ENCODE assay signal across 23 cellular contexts in the genomic region with DNA sequence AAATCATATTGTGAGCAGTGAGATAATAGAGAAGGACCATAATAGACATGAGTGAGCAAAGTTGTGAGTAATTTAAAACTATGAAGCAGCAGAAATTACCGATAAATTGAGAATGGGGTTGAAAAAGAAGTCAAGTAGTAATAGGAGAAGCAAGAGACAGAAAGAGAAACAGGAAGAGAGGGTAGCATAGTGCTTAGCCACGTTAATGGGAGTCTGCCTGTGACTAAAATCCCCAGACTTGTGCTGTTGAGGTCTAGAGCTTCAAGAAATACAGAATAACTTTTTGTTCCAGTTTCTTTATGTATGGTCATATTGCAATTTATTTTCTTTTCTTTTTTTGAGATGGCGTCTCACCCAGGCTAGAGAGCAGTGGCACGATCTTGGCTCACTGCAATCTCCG.
"Had no signal": no experiment of that assay in that cellular context is flagged by ENCODE, and none has a peak within 500 bp of the region (broad histone marks: within the 10 kb centered on the region; RNA-seq: fewer than 3 reads in every experiment).

No MANE protein-coding gene starts in this region.

- H3K4me2 ChIP-seq: smooth muscle cell had no signal

- H3K4me3 Mint-ChIP-seq: mesothelial cell of epicardium; naive B cell; natural killer cell; stimulated activated memory B cell treated with anti-CD40 and anti-IgM and Interleukin-4, amounts not matched to agents 10 μg/mL and 1 μg/mL and 100 μg/mL, for 72 hours; stimulated activated naive CD8-positive, alpha-beta T cell treated with anti-CD3 and anti-CD28 coated beads, Interleukin-15, amount 100 ng/mL, for 72 hours had no signal

- DNase-seq: islet precursor cell; left ventricle myocardium inferior; mesendoderm; naive B cell; natural killer cell; ovary; right lobe of liver; stimulated activated CD4-positive, alpha-beta T cell treated with anti-CD3 and anti-CD28 coated beads, Interleukin-1b, Interleukin-23, amount 100 ng/mL, for 48 hours; stimulated activated CD4-positive, alpha-beta T cell treated with anti-CD3 and anti-CD28 coated beads, Interleukin-2, amount 100 ng/mL, for 48 hours; stimulated activated CD4-positive, alpha-beta T cell treated with anti-CD3 and anti-CD28 coated beads, Interleukin-4, amount 100 ng/mL, for 4 hours; stimulated activated CD8-positive, alpha-beta memory T cell treated with anti-CD3 and anti-CD28 coated beads, Interleukin-4, amount 100 ng/mL, for 48 hours; stimulated activated naive CD4-positive, alpha-beta T cell treated with Interleukin-2 at 50 U/mL for 16 hours; stimulated activated naive CD8-positive, alpha-beta T cell treated with anti-CD3 and anti-CD28 coated beads, Interleukin-15, amount 100 ng/mL, for 72 hours; substantia nigra; transverse colon; upper lobe of left lung had no signal

- H3K4me1 ChIP-seq: right atrium auricular region, right lobe of liver, transverse colon, upper lobe of left lung, vagina had no signal

- H3K27ac ChIP-seq: left ventricle myocardium inferior, ovary, right atrium auricular region, right lobe of liver, transverse colon, upper lobe of left lung, vagina had no signal

- H3K27ac Mint-ChIP-seq: naive B cell; natural killer cell; progenitor cell of endocrine pancreas; stimulated activated memory B cell treated with anti-CD40 and anti-IgM and Interleukin-4, amounts not matched to agents 10 μg/mL and 1 μg/mL and 100 μg/mL, for 72 hours; stimulated activated naive CD8-positive, alpha-beta T cell treated with anti-CD3 and anti-CD28 coated beads, Interleukin-15, amount 100 ng/mL, for 72 hours had no signal

- H3K4me1 Mint-ChIP-seq: naive B cell; natural killer cell; stimulated activated memory B cell treated with anti-CD40 and anti-IgM and Interleukin-4, amounts not matched to agents 10 μg/mL and 1 μg/mL and 100 μg/mL, for 72 hours; stimulated activated naive CD8-positive, alpha-beta T cell treated with anti-CD3 and anti-CD28 coated beads, Interleukin-15, amount 100 ng/mL, for 72 hours had no signal

- H3K27me3 Mint-ChIP-seq: naive B cell; progenitor cell of endocrine pancreas; stimulated activated memory B cell treated with anti-CD40 and anti-IgM and Interleukin-4, amounts not matched to agents 10 μg/mL and 1 μg/mL and 100 μg/mL, for 72 hours; stimulated activated naive CD8-positive, alpha-beta T cell treated with anti-CD3 and anti-CD28 coated beads, Interleukin-15, amount 100 ng/mL, for 72 hours had no signal

- H3K9me3 ChIP-seq: left ventricle myocardium inferior, ovary, right atrium auricular region, right lobe of liver, transverse colon, upper lobe of left lung, vagina had no signal

- H3K36me3 Mint-ChIP-seq: mesothelial cell of epicardium; naive B cell; natural killer cell; stimulated activated memory B cell treated with anti-CD40 and anti-IgM and Interleukin-4, amounts not matched to agents 10 μg/mL and 1 μg/mL and 100 μg/mL, for 72 hours had no signal

- ATAC-seq: natural killer cell; right lobe of liver; stimulated activated memory B cell treated with anti-CD40 and anti-IgM and Interleukin-4, amounts not matched to agents 10 μg/mL and 1 μg/mL and 100 μg/mL, for 72 hours; stimulated activated naive CD8-positive, alpha-beta T cell treated with anti-CD3 and anti-CD28 coated beads, Interleukin-15, amount 100 ng/mL, for 72 hours had no signal

- H3K4me3 ChIP-seq: left ventricle myocardium inferior, lung, ovary, right atrium auricular region, right lobe of liver, smooth muscle cell, transverse colon, upper lobe of left lung, vagina had no signal

- H3K9me3 Mint-ChIP-seq: mesothelial cell of epicardium; stimulated activated memory B cell treated with anti-CD40 and anti-IgM and Interleukin-4, amounts not matched to agents 10 μg/mL and 1 μg/mL and 100 μg/mL, for 72 hours; stimulated activated naive CD8-positive, alpha-beta T cell treated with anti-CD3 and anti-CD28 coated beads, Interleukin-15, amount 100 ng/mL, for 72 hours had no signal

- H3K27me3 ChIP-seq: ovary, right atrium auricular region, right lobe of liver, transverse colon, upper lobe of left lung, vagina had no signal

- H3K36me3 ChIP-seq: left ventricle myocardium inferior, ovary, right atrium auricular region, right lobe of liver, transverse colon, upper lobe of left lung, vagina had no signal
